30 cellular contexts compared by ENCODE assay signal in the genomic region with DNA sequence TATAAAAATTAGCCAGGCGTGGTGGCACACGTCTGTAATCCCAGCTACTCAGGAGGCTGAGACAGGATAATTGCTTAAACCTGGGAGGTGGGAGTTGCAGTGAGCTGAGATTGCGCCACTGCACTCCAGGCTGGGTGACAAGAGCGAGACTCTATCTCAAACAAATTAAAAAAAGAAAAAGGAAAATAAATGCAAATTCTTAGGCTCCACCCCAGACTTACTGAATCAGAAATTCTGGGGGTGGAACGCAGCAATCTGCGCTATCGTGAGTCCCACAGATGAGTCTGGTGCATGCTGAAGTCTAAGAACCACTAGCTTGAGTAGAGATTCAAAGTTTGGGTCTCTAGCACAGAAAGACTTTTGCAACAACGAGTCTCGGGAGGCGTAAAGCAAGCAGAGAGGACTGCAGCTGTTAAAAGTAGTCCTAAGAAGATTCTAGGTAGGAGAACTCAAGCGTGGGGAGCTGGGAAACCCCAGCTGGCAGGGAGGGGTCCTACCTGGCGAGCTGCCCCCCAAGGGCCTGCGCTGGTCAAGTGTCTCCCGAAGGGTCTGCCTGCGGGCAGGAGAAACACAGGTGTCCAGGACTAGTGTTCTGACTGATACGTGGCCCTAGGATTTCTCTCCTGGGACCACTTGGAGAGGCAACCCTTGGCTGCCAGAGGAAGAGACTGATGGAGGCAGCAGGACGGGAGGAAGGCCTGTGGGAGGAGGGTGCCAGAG. TPM values are rescaled to one million over a fixed set of nuclear protein-coding genes. Genes with fewer than 3 reads are reported as not detected.
"Had no signal": no experiment of that assay in that cellular context is flagged by ENCODE, and none has a peak within 500 bp of the region (broad histone marks: within the 10 kb centered on the region; RNA-seq: fewer than 3 reads in every experiment).

No MANE protein-coding gene starts in this region.

- H3K36me3 ChIP-seq: ascending aorta, cardiac muscle cell, gastrocnemius medialis, uterus had no signal

- H3K27ac Mint-ChIP-seq: activated CD4-positive, alpha-beta memory T cell treated with anti-CD3 and anti-CD28 coated beads for 36 hours; activated CD4-positive, alpha-beta T cell treated with anti-CD3 and anti-CD28 coated beads, Interleukin-2, amount 10 ng/mL, durations not matched to agents 24 days and 14 days; activated naive CD4-positive, alpha-beta T cell treated with anti-CD3 and anti-CD28 coated beads, Interleukin-2, amount 10 ng/mL, durations not matched to agents 7 days and 5 days; activated naive CD8-positive, alpha-beta T cell treated with anti-CD3 and anti-CD28 coated beads, Interleukin-2, amount 10 ng/mL, durations not matched to agents 7 days and 5 days; activated T-cell treated with anti-CD3 and anti-CD28 coated beads, Interleukin-2, amount 50 U/mL, for 24 hours; brain; effector memory CD8-positive, alpha-beta T cell; mesothelial cell of epicardium; naive thymus-derived CD8-positive, alpha-beta T cell; stimulated activated effector memory CD8-positive, alpha-beta T cell treated with anti-CD3 and anti-CD28 coated beads, Interleukin-12 subunit alpha, Interleukin-12 subunit beta, amount 100 ng/mL, for 72 hours; type B pancreatic cell had no signal

- H3K4me3 Mint-ChIP-seq: activated CD4-positive, alpha-beta memory T cell treated with anti-CD3 and anti-CD28 coated beads for 36 hours; activated CD4-positive, alpha-beta T cell treated with anti-CD3 and anti-CD28 coated beads, Interleukin-2, amount 10 ng/mL, durations not matched to agents 24 days and 14 days; activated naive CD4-positive, alpha-beta T cell treated with anti-CD3 and anti-CD28 coated beads, Interleukin-2, amount 10 ng/mL, durations not matched to agents 7 days and 5 days; activated naive CD8-positive, alpha-beta T cell treated with anti-CD3 and anti-CD28 coated beads, Interleukin-2, amount 10 ng/mL, durations not matched to agents 7 days and 5 days; activated T-cell treated with anti-CD3 and anti-CD28 coated beads, Interleukin-2, amount 50 U/mL, for 24 hours; brain; effector memory CD8-positive, alpha-beta T cell; mesothelial cell of epicardium; neural crest cell; stimulated activated effector memory CD8-positive, alpha-beta T cell treated with anti-CD3 and anti-CD28 coated beads, Interleukin-12 subunit alpha, Interleukin-12 subunit beta, amount 100 ng/mL, for 72 hours; stimulated activated naive CD8-positive, alpha-beta T cell treated with anti-CD3 and anti-CD28 coated beads, Interleukin-15, amount 100 ng/mL, for 72 hours; type B pancreatic cell had no signal

- DNase-seq: activated CD4-positive, alpha-beta memory T cell treated with anti-CD3 and anti-CD28 coated beads for 36 hours; activated CD4-positive, alpha-beta T cell treated with anti-CD3 and anti-CD28 coated beads, Interleukin-2, amount 10 ng/mL, durations not matched to agents 24 days and 14 days; activated CD4-positive, CD25-positive, alpha-beta regulatory T cell treated with anti-CD3 and anti-CD28 coated beads, Interleukin-2, amount 50 U/mL, for 72 hours; activated CD8-positive, alpha-beta memory T cell treated with anti-CD3 and anti-CD28 coated beads, Interleukin-2, amount 50 U/mL, for 48 hours; activated gamma-delta T cell; activated naive CD4-positive, alpha-beta T cell treated with anti-CD3 and anti-CD28 coated beads, Interleukin-2, amount 10 ng/mL, durations not matched to agents 7 days and 5 days; activated naive CD8-positive, alpha-beta T cell treated with anti-CD3 and anti-CD28 coated beads, Interleukin-2, amount 10 ng/mL, durations not matched to agents 7 days and 5 days; activated T-cell treated with anti-CD3 and anti-CD28 coated beads, Interleukin-2, amount 50 U/mL, for 24 hours; effector memory CD8-positive, alpha-beta T cell; erythroblast; gastrocnemius medialis; glutamatergic neuron; left cardiac atrium; naive thymus-derived CD8-positive, alpha-beta T cell; right cardiac atrium; stimulated activated CD4-positive, alpha-beta T cell treated with anti-CD3 and anti-CD28 coated beads, Interleukin-12 subunit alpha, Interleukin-12 subunit beta, amount 100 ng/mL, for 4 hours; stimulated activated CD4-positive, alpha-beta T cell treated with anti-CD3 and anti-CD28 coated beads, Interleukin-4, amount 100 ng/mL, for 1 hour; stimulated activated naive CD8-positive, alpha-beta T cell treated with anti-CD3 and anti-CD28 coated beads, Interleukin-15, amount 100 ng/mL, for 72 hours; substantia nigra; T-helper 9 cell; uterus had no signal

- H3K4me1 ChIP-seq: ascending aorta, uterus had no signal

- H3K36me3 Mint-ChIP-seq: activated CD4-positive, alpha-beta memory T cell treated with anti-CD3 and anti-CD28 coated beads for 36 hours; activated naive CD4-positive, alpha-beta T cell treated with anti-CD3 and anti-CD28 coated beads, Interleukin-2, amount 10 ng/mL, durations not matched to agents 7 days and 5 days; activated naive CD8-positive, alpha-beta T cell treated with anti-CD3 and anti-CD28 coated beads, Interleukin-2, amount 10 ng/mL, durations not matched to agents 7 days and 5 days; brain; mesothelial cell of epicardium; naive thymus-derived CD8-positive, alpha-beta T cell; type B pancreatic cell had no signal

- H3K27ac ChIP-seq: ascending aorta, cardiac muscle cell, coronary artery, gastrocnemius medialis, hepatocyte, uterus had no signal

- H3K79me2 ChIP-seq: hepatocyte had no signal

- H3K4me2 ChIP-seq: hepatocyte had no signal

- ATAC-seq: effector memory CD8-positive, alpha-beta T cell; gastrocnemius medialis; left cardiac atrium; naive thymus-derived CD8-positive, alpha-beta T cell; right cardiac atrium; stimulated activated effector memory CD8-positive, alpha-beta T cell treated with anti-CD3 and anti-CD28 coated beads, Interleukin-12 subunit alpha, Interleukin-12 subunit beta, amount 100 ng/mL, for 72 hours; stimulated activated naive CD8-positive, alpha-beta T cell treated with anti-CD3 and anti-CD28 coated beads, Interleukin-15, amount 100 ng/mL, for 72 hours had no signal

- H3K27me3 Mint-ChIP-seq: activated CD4-positive, alpha-beta memory T cell treated with anti-CD3 and anti-CD28 coated beads for 36 hours; activated naive CD8-positive, alpha-beta T cell treated with anti-CD3 and anti-CD28 coated beads, Interleukin-2, amount 10 ng/mL, durations not matched to agents 7 days and 5 days; activated T-cell treated with anti-CD3 and anti-CD28 coated beads, Interleukin-2, amount 50 U/mL, for 24 hours; brain; effector memory CD8-positive, alpha-beta T cell; naive thymus-derived CD8-positive, alpha-beta T cell; stimulated activated naive CD8-positive, alpha-beta T cell treated with anti-CD3 and anti-CD28 coated beads, Interleukin-15, amount 100 ng/mL, for 72 hours had no signal

- H3K9me3 Mint-ChIP-seq: activated CD4-positive, alpha-beta memory T cell treated with anti-CD3 and anti-CD28 coated beads for 36 hours; activated naive CD4-positive, alpha-beta T cell treated with anti-CD3 and anti-CD28 coated beads, Interleukin-2, amount 10 ng/mL, durations not matched to agents 7 days and 5 days; activated naive CD8-positive, alpha-beta T cell treated with anti-CD3 and anti-CD28 coated beads, Interleukin-2, amount 10 ng/mL, durations not matched to agents 7 days and 5 days; activated T-cell treated with anti-CD3 and anti-CD28 coated beads, Interleukin-2, amount 50 U/mL, for 24 hours; brain; effector memory CD8-positive, alpha-beta T cell; mesothelial cell of epicardium; naive thymus-derived CD8-positive, alpha-beta T cell; neural crest cell; stimulated activated effector memory CD8-positive, alpha-beta T cell treated with anti-CD3 and anti-CD28 coated beads, Interleukin-12 subunit alpha, Interleukin-12 subunit beta, amount 100 ng/mL, for 72 hours; stimulated activated naive CD8-positive, alpha-beta T cell treated with anti-CD3 and anti-CD28 coated beads, Interleukin-15, amount 100 ng/mL, for 72 hours; type B pancreatic cell had no signal

- H3K4me1 Mint-ChIP-seq: mesothelial cell of epicardium had no signal

- H2AFZ ChIP-seq: hepatocyte had no signal

- H3K9me3 ChIP-seq: ascending aorta, gastrocnemius medialis, uterus had no signal

- H3K4me3 ChIP-seq: ascending aorta, cardiac muscle cell, coronary artery, gastrocnemius medialis, hepatocyte, uterus had no signal

- H3K27me3 ChIP-seq: ascending aorta, cardiac muscle cell, gastrocnemius medialis, hepatocyte, uterus had no signal

RNA-seq across cellular contexts. Expression of a gene that starts 50.6 kb away (rescaled TPM):
- polyA plus RNA-seq: cardiac muscle cell, hepatocyte had no signal
